1 cellular context compared by ENCODE assay signal in the genomic region with DNA sequence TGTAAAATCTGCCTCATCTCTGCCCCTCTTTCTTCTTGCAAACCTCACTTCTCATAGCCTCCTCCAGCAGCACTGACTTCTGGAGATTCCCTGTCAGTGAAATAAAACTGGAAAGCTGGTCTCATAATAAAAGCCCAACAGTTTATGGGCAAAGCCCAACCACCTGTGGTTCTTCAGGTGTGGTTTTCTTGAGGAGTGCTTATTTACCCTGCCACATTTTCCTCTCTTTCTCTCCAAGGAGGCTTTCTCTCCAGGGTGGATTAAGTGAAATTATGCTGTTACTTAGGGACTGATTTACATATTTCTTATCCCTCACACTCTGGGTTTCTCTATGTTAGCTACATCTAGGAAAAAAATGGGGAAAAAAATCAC.
TF ChIP-seq lines count a peak whose summit lies in the region.

No MANE protein-coding gene starts in this region.

TF ChIP-seq in H1, 55 proteins besides CTCF, POLR2A, EP300 and RAD21 (continued from another document):
- TF ChIP-seq CHD7 (IDR thresholded peaks at IDR 0.05; ENCODE audit: insufficient replicate concordance, low read length), result no peak
- no peak for TF ChIP-seq TBP (IDR thresholded peaks at IDR 0.05; ENCODE audit: low read depth, low read length)
- no peak for TF ChIP-seq CEBPB (IDR thresholded peaks at IDR 0.05; ENCODE audit: low read depth, low read length)
- no peak for TF ChIP-seq RBBP5 (IDR thresholded peaks at IDR 0.05; ENCODE audit: borderline replicate concordance, low read depth, low read length)
- TF ChIP-seq POU5F1 (IDR thresholded peaks at IDR 0.05; ENCODE audit: low read depth, low read length), result no peak
- TF ChIP-seq EGR1 (IDR thresholded peaks at IDR 0.05; ENCODE audit: borderline replicate concordance, low read depth, low read length), result no peak
- no peak for TF ChIP-seq GABPA (IDR thresholded peaks at IDR 0.05; ENCODE audit: borderline replicate concordance, insufficient read depth, low read length)
- no peak for TF ChIP-seq CHD1 (IDR thresholded peaks at IDR 0.05; ENCODE audit: low read depth, low read length)
- TF ChIP-seq BACH1 (IDR thresholded peaks at IDR 0.05; ENCODE audit: low read length), result no peak
- no peak for TF ChIP-seq NRF1 (IDR thresholded peaks at IDR 0.05; ENCODE audit: low read depth, low read length)
- TF ChIP-seq POLR2AphosphoS5 (IDR thresholded peaks at IDR 0.05; ENCODE audit: low read depth, low read length), result no peak
- no peak for TF ChIP-seq ASH2L (IDR thresholded peaks at IDR 0.05; ENCODE audit: low read length)
- no peak for TF ChIP-seq HDAC2 (IDR thresholded peaks at IDR 0.05; ENCODE audit: borderline replicate concordance in 1 of 2, low read depth in 2 of 2, low read length in 2 of 2)
- TF ChIP-seq TEAD4 (IDR thresholded peaks at IDR 0.05; ENCODE audit: low read depth, low read length), result no peak
- TF ChIP-seq MAFK (IDR thresholded peaks at IDR 0.05; ENCODE audit: low read depth, low read length), result no peak
- no peak for TF ChIP-seq YY1 (IDR thresholded peaks at IDR 0.05; ENCODE audit: low read depth, low read length)
- TF ChIP-seq RXRA (IDR thresholded peaks at IDR 0.05; ENCODE audit: insufficient read depth, low read depth, low read length), result no peak
- no peak for TF ChIP-seq TCF12 (IDR thresholded peaks at IDR 0.05; ENCODE audit: low read depth, low read length)
